19 cellular contexts compared by ENCODE assay signal in the genomic region with DNA sequence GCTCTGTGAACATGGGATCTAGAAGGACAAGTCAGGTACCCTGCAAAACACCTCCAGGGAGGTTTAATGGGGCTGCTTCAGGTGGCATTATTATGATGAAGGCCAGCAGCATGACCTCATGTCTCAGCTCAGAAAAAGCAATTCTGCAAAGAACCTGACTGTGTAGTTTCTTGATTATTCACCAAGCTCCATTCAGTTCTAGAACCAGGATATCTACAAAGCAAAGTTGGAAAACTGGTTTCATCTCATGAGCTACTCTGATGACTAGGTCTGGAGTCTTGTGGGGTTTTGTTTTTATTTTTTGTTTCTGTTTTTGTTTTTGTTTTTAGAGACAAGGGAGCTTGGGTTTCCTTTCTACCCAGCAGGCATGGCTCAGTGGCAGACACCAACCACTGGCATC. TPM values are rescaled to one million over a fixed set of nuclear protein-coding genes. Genes with fewer than 3 reads are reported as not detected.
DNase-seq lines count a peak whose midpoint lies in the region; ATAC-seq, FAIRE-seq and TF ChIP-seq lines count a peak whose summit lies in the region.
"Had no signal": no experiment of that assay in that cellular context is flagged by ENCODE, and none has a peak within 500 bp of the region (broad histone marks: within the 10 kb centered on the region; RNA-seq: fewer than 3 reads in every experiment).

No MANE protein-coding gene starts in this region.

- H3K36me3 ChIP-seq in bronchial epithelial cell (ENCODE audit: control insufficient read depth, insufficient read depth, low read length): no peaks in the 10 kb centered on the region
- H3K36me3 ChIP-seq in parathyroid adenoma (ENCODE audit: control insufficient read depth, insufficient read depth, low read length): no peaks in the 10 kb centered on the region
- no peaks in the 10 kb centered on the region for H3K36me3 ChIP-seq in ovary
- H3K36me3 ChIP-seq: MG63 had no signal

- H3K4me3 Mint-ChIP-seq in activated CD4-positive, alpha-beta T cell treated with anti-CD3 and anti-CD28 coated beads for 36 hours: no peak overlapping the region
- no peak overlapping the region for H3K4me3 Mint-ChIP-seq in CD4-positive, alpha-beta T cell

- POLR2A ChIA-PET in activated CD4-positive, alpha-beta T cell treated with anti-CD3 and anti-CD28 coated beads for 36 hours (lab: Charles Lee): interaction anchor here (0.6 kb wide), 1 partner anchor 179 kb away, joined by 3 read pairs; no protein-coding TSS in a partner anchor
- POLR2A ChIA-PET in CD4-positive, alpha-beta T cell (lab: Charles Lee): no interaction called here

- no peaks in the 10 kb centered on the region for H3K79me2 ChIP-seq in parathyroid adenoma

- TF ChIP-seq EP300 in ovary (IDR thresholded peaks at IDR 0.05): no peak

- H3K27me3 Mint-ChIP-seq in activated CD4-positive, alpha-beta T cell treated with anti-CD3 and anti-CD28 coated beads for 36 hours: no peaks in the 10 kb centered on the region
- H3K27me3 Mint-ChIP-seq in CD4-positive, alpha-beta T cell: no peaks in the 10 kb centered on the region

- H3K4me1 ChIP-seq in parathyroid adenoma (peaks cover 11% of the 10 kb centered on the region), ovary (ENCODE audit: insufficient read depth) (no peaks in the 10 kb centered on the region)
- H3K4me1 ChIP-seq: Caco-2 had no signal

- H3K27me3 ChIP-seq in bronchial epithelial cell (ENCODE audit: control insufficient read depth, insufficient read depth, low read length): no peaks in the 10 kb centered on the region
- no peaks in the 10 kb centered on the region for H3K27me3 ChIP-seq in parathyroid adenoma (ENCODE audit: control insufficient read depth, insufficient read depth, low read length)
- no peaks in the 10 kb centered on the region for H3K27me3 ChIP-seq in ovary
- H3K27me3 ChIP-seq in CD4-positive, alpha-beta T cell (ENCODE audit: control insufficient read depth, insufficient read depth, low read length): no peaks in the 10 kb centered on the region
- H3K27me3 ChIP-seq: MG63 had no signal

- H3K4me2 ChIP-seq in parathyroid adenoma (ENCODE audit: low read length): no peak overlapping the region

- H3K4me3 ChIP-seq in bronchial epithelial cell (ENCODE audit: low read depth, low read length) (no peak overlapping the region), parathyroid adenoma (ENCODE audit: low read depth, low read length) (no peak overlapping the region), ovary (no peak overlapping the region)
- H3K4me3 ChIP-seq: A549, GM23248, MG63 had no signal

- no peak for TF ChIP-seq CTCF in bronchial epithelial cell (IDR thresholded peaks at IDR 0.05; ENCODE audit: insufficient read depth, low read length, severe bottlenecking)
- TF ChIP-seq CTCF in parathyroid adenoma (IDR thresholded peaks at IDR 0.05): no peak
- TF ChIP-seq CTCF in ovary (IDR thresholded peaks at IDR 0.05): no peak
- TF ChIP-seq CTCF in CD4-positive, alpha-beta T cell (IDR thresholded peaks at IDR 0.05): no peak

- peak overlapping the region; percentile 90 for H2AFZ ChIP-seq in parathyroid adenoma
- H2AFZ ChIP-seq: GM23248 had no signal

- peak; percentile 23 for ATAC-seq in activated CD4-positive, alpha-beta T cell treated with anti-CD3 and anti-CD28 coated beads for 36 hours
- peak; percentile 16 for ATAC-seq in HG02973 (IDR thresholded peaks at IDR 0.05; ENCODE audit: unreplicated experiment)
- no peak for ATAC-seq in CD4-positive, alpha-beta T cell (ENCODE audit: poor library complexity)
- no peak for ATAC-seq in GM21786 (IDR thresholded peaks at IDR 0.05; ENCODE audit: unreplicated experiment)

- no peaks in the 10 kb centered on the region for H3K9me3 Mint-ChIP-seq in activated CD4-positive, alpha-beta T cell treated with anti-CD3 and anti-CD28 coated beads for 36 hours (ENCODE audit: low read depth)
- no peaks in the 10 kb centered on the region for H3K9me3 Mint-ChIP-seq in CD4-positive, alpha-beta T cell

- no peak overlapping the region for H3K27ac Mint-ChIP-seq in activated CD4-positive, alpha-beta T cell treated with anti-CD3 and anti-CD28 coated beads for 36 hours
- H3K27ac Mint-ChIP-seq in CD4-positive, alpha-beta T cell: no peak overlapping the region

- CTCF ChIA-PET in activated CD4-positive, alpha-beta T cell treated with anti-CD3 and anti-CD28 coated beads for 36 hours (lab: Charles Lee): interaction anchor here (0.7 to 1.8 kb wide), 12 partner anchors 9 to 285 kb away, joined by 3 to 7 read pairs (median 4); a partner anchor contains a TSS
- CTCF ChIA-PET in CD4-positive, alpha-beta T cell (lab: Charles Lee): interaction anchor here (0.6 to 1.3 kb wide), 4 partner anchors 17 to 199 kb away, joined by 3 to 5 read pairs (median 4); a partner anchor contains a TSS

- no peak overlapping the region for H3K9ac ChIP-seq in parathyroid adenoma
- H3K9ac ChIP-seq: GM23248 had no signal

- no peak for DNase-seq in activated CD4-positive, alpha-beta T cell treated with anti-CD3 and anti-CD28 coated beads for 36 hours
- DNase-seq in activated CD4-positive, alpha-beta T cell treated with anti-CD3 and anti-CD28 coated beads, Interleukin-2, amount 50 U/mL, for 1 hour: no peak
- DNase-seq in bronchial epithelial cell (ENCODE audit: low read depth) (peak; percentile 73), ovary (no peak)
- DNase-seq in CD4-positive, alpha-beta T cell: no peak
- DNase-seq: KG1, NCI-H1105, NCI-H1694 treated with DMSO at 0.1 percent for 48 hours, NCI-H2171 treated with DMSO at 0.1 percent for 48 hours, SHP77 had no signal

- H3K36me3 Mint-ChIP-seq in activated CD4-positive, alpha-beta T cell treated with anti-CD3 and anti-CD28 coated beads for 36 hours (ENCODE audit: low read depth): no peaks in the 10 kb centered on the region
- no peaks in the 10 kb centered on the region for H3K36me3 Mint-ChIP-seq in CD4-positive, alpha-beta T cell (ENCODE audit: low read depth)

- no peak for TF ChIP-seq POLR2A in ovary (IDR thresholded peaks at IDR 0.05)

- H3K27ac ChIP-seq in parathyroid adenoma: peak overlapping the region; percentile 65
- H3K27ac ChIP-seq in ovary: no peak overlapping the region
- H3K27ac ChIP-seq in CD4-positive, alpha-beta T cell (ENCODE audit: low read depth, low read length): no peak overlapping the region
- H3K27ac ChIP-seq: C4-2B, GM23248 had no signal

- H3K9me3 ChIP-seq in parathyroid adenoma (ENCODE audit: control insufficient read depth, low read length) (no peaks in the 10 kb centered on the region), ovary (no peaks in the 10 kb centered on the region)
- no peaks in the 10 kb centered on the region for H3K9me3 ChIP-seq in CD4-positive, alpha-beta T cell (ENCODE audit: control insufficient read depth, low read length)
- H3K9me3 ChIP-seq: A549, Caco-2, MG63 had no signal

- peaks cover 1% of the 10 kb centered on the region for H3K4me1 Mint-ChIP-seq in activated CD4-positive, alpha-beta T cell treated with anti-CD3 and anti-CD28 coated beads for 36 hours
- H3K4me1 Mint-ChIP-seq in CD4-positive, alpha-beta T cell (ENCODE audit: low read depth): no peaks in the 10 kb centered on the region

- intact Hi-C loops in activated CD4-positive, alpha-beta T cell treated with anti-CD3 and anti-CD28 coated beads for 36 hours (cut with DNase I, micrococcal nuclease): no loop called here
- intact Hi-C loops in ovary (cut with DNase I): loop anchor here in 1 of 4 donors (10.0 kb wide), 1 partner anchor 257 kb away; no protein-coding TSS in a partner anchor
- intact Hi-C loops in CD4-positive, alpha-beta T cell (cut with DNase I, micrococcal nuclease): no loop called here

- FAIRE-seq in bronchial epithelial cell (lab: Jason Lieb, UNC): no peak
- FAIRE-seq: A549, GM18507 had no signal

RNA-seq across cellular contexts. Expression of a gene that starts 19.0 kb away (rescaled TPM):
- 1 to 10 TPM; 2.6 to 3.3 TPM for total RNA-seq in activated CD4-positive, alpha-beta T cell treated with anti-CD3 and anti-CD28 coated beads for 36 hours
- total RNA-seq in bronchial epithelial cell: 1.1 and 5.0 TPM in 2 replicates
- 10 to 100 TPM in 6 of 7 donors, 1 to 10 TPM in 1; 8.9 to 23.4 (median 10.9) TPM for total RNA-seq in ovary
- polyA plus RNA-seq in ovary: 1 to 10 TPM; 2.5 to 7.1 TPM
- 1 to 10 TPM; 7.6 to 8.0 TPM for total RNA-seq in CD4-positive, alpha-beta T cell

Comparison
In these comparisons a context has a peak if more than half of its experiments do, and no peak if none do; other contexts are left out.
1. ATAC-seq: peak in activated CD4-positive, alpha-beta T cell treated with anti-CD3 and anti-CD28 coated beads for 36 hours (single experiment) and HG02973 (single experiment); none in CD4-positive, alpha-beta T cell (single experiment) and GM21786 (single experiment).